8 cellular contexts compared by ENCODE assay signal in genomic region chr1:154158307-154159125, GRCh38. TPM values are rescaled to one million over a fixed set of nuclear protein-coding genes. Genes with fewer than 3 reads are reported as not detected.
DNase-seq lines count a peak whose midpoint lies in the region; ATAC-seq and TF ChIP-seq lines count a peak whose summit lies in the region.

No MANE protein-coding gene starts in this region.

- intact Hi-C loops in left ventricle myocardium inferior (cut with micrococcal nuclease) (no loop called here), Right ventricle myocardium superior (cut with DNase I) (no loop called here), sigmoid colon (cut with DNase I) (no loop called here)

- H3K27me3 ChIP-seq in left ventricle myocardium inferior (ENCODE audit: low read depth) = no peaks in the 10 kb centered on the region
- H3K27me3 ChIP-seq in effector memory CD4-positive, alpha-beta T cell (replicated peaks; ENCODE audit: control insufficient read depth, insufficient read depth, low read length, poor library complexity, severe bottlenecking) = no peaks in the 10 kb centered on the region
- H3K27me3 ChIP-seq in sigmoid colon = no peaks in the 10 kb centered on the region

- peak overlapping the region; percentile 36 for H3K27ac ChIP-seq in left ventricle myocardium inferior (replicated peaks)
- H3K27ac ChIP-seq in effector memory CD4-positive, alpha-beta T cell (ENCODE audit: insufficient read depth, low read length, poor library complexity, severe bottlenecking) = peak overlapping the region; percentile 71
- H3K27ac ChIP-seq in sigmoid colon = no peak overlapping the region

- H3K36me3 ChIP-seq in left ventricle myocardium inferior = peaks cover 68% of the 10 kb centered on the region
- peaks cover 41% of the 10 kb centered on the region for H3K36me3 ChIP-seq in effector memory CD4-positive, alpha-beta T cell (ENCODE audit: control insufficient read depth, insufficient read depth, low read length)
- H3K36me3 ChIP-seq in sigmoid colon = peaks cover 0 to 70% (median 19%) of the 10 kb centered on the region in 4 donors

- 70 to 85% methylated on average over 8 of the region's 8 CpGs for WGBS in sigmoid colon, 2 donors

- H3K9me3 ChIP-seq in left ventricle myocardium inferior (replicated peaks) = peaks cover 4% of the 10 kb centered on the region
- H3K9me3 ChIP-seq in effector memory CD4-positive, alpha-beta T cell (ENCODE audit: control insufficient read depth, low read length) = no peaks in the 10 kb centered on the region
- H3K9me3 ChIP-seq in sigmoid colon = no peaks in the 10 kb centered on the region

- DNase-seq in left ventricle myocardium inferior (no peak), Right ventricle myocardium superior (no peak), NOMO-1 treated with DMSO at 0.1 percent for 48 hours (lab: John Stamatoyannopoulos, UW; ENCODE audit: unreplicated experiment) (peak; percentile 83), Ammon's horn (ENCODE audit: low spot score) (no peak), NCI-H1092 treated with DMSO at 0.1 percent for 48 hours (lab: John Stamatoyannopoulos, UW) (no peak), sigmoid colon (no peak)
- DNase-seq in effector memory CD4-positive, alpha-beta T cell = no peak

- ATAC-seq in Right ventricle myocardium superior (ENCODE audit: poor library complexity) = no peak
- ATAC-seq in HG03565 (IDR thresholded peaks at IDR 0.05; ENCODE audit: unreplicated experiment) = no peak

- TF ChIP-seq CTCF in left ventricle myocardium inferior (IDR thresholded peaks at IDR 0.05; ENCODE audit: borderline replicate concordance) (no peak), sigmoid colon (IDR thresholded peaks at IDR 0.05) (no peak)

- H3K4me1 ChIP-seq in left ventricle myocardium inferior (peaks cover 44% of the 10 kb centered on the region), sigmoid colon (peaks cover 0 to 17% (median 16%) of the 10 kb centered on the region in 4 donors)
- peaks cover 24% of the 10 kb centered on the region for H3K4me1 ChIP-seq in effector memory CD4-positive, alpha-beta T cell (ENCODE audit: control insufficient read depth, insufficient read depth, low read length, poor library complexity, severe bottlenecking)

- H3K4me3 ChIP-seq in left ventricle myocardium inferior (no peak overlapping the region), sigmoid colon (no peak overlapping the region)
- peak overlapping the region; percentile 14 for H3K4me3 ChIP-seq in effector memory CD4-positive, alpha-beta T cell (ENCODE audit: insufficient read depth, low read depth, low read length, poor library complexity, severe bottlenecking)

- no peak for TF ChIP-seq POLR2A in sigmoid colon (IDR thresholded peaks at IDR 0.05)

- TF ChIP-seq EP300 in sigmoid colon (IDR thresholded peaks at IDR 0.05) = no peak

RNA-seq across cellular contexts. Expression of gene NUP210L, which starts 3.6 kb away (rescaled TPM):
- total RNA-seq in left ventricle myocardium inferior (0.30 TPM), Right ventricle myocardium superior (0.43 TPM), sigmoid colon (under 1 TPM in 2 of 4 donors, not detected in 2; under 0.01 TPM)
- under 1 TPM in 1 of 3 donors, not detected in 2; 0.01 TPM for polyA plus RNA-seq in sigmoid colon

RNA-seq across cellular contexts. Expression of gene TPM3, which starts 33.4 kb away (rescaled TPM):
- total RNA-seq in left ventricle myocardium inferior (161 TPM), Right ventricle myocardium superior (80.9 TPM), sigmoid colon (100 to 1,000 TPM in 2 of 4 donors, 10 to 100 TPM in 2; 68.1 to 175 (median 96.6) TPM)
- 100 to 1,000 TPM; 338 to 456 (median 402) TPM for polyA plus RNA-seq in sigmoid colon

RNA-seq across cellular contexts. Expression of gene CFAP141, which starts 47.6 kb away (rescaled TPM):
- total RNA-seq in left ventricle myocardium inferior (not detected), Right ventricle myocardium superior (not detected), sigmoid colon (not detected)
- polyA plus RNA-seq in sigmoid colon = not detected

Comparison
In these comparisons a context has a peak if more than half of its experiments do, and no peak if none do; other contexts are left out.
1. H3K27ac ChIP-seq: peak in left ventricle myocardium inferior (single experiment) and effector memory CD4-positive, alpha-beta T cell (single experiment); none in sigmoid colon (0 of 4).